In the genomic region with DNA sequence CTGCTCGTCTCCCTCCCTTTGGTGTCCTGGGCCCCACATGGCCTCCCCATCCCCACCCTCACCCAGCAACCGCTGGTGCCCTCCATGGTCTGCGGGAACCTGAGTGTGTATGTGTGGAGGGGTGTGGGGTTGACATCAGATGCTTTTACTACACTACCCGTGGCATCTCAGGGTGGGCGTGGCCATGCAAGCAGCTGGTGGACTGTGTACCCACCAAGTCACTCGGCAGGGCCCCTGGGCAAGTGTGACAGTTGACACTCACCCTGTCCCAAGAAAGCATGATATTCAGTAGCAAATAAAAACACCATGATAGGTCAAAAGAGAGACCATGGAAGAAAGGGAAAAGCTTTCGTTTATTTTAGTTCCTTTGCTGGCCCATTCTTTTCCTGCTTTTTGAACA, we compare ENCODE assay signal across 30 cellular contexts. TPM values are rescaled to one million over a fixed set of nuclear protein-coding genes. Genes with fewer than 3 reads are reported as not detected.
"Had no signal": no experiment of that assay in that cellular context is flagged by ENCODE, and none has a peak within 500 bp of the region (broad histone marks: within the 10 kb centered on the region; RNA-seq: fewer than 3 reads in every experiment).

No MANE protein-coding gene starts in this region.

- H3K27ac ChIP-seq: brain microvascular endothelial cell, coronary artery, dorsolateral prefrontal cortex, esophagus muscularis mucosa, foreskin keratinocyte, gastrocnemius medialis, WERI-Rb-1 had no signal

- H3K27me3 ChIP-seq: brain microvascular endothelial cell, esophagus muscularis mucosa, foreskin keratinocyte had no signal

- DNase-seq: activated B cell treated with CpG ODN at 0.5 μM for 24 hours; activated CD4-positive, alpha-beta T cell treated with anti-CD3 and anti-CD28 coated beads for 48 hours; activated CD4-positive, alpha-beta T cell treated with anti-CD3 and anti-CD28 coated beads, Interleukin-2, amount 50 U/mL, for 1 hour; activated CD4-positive, alpha-beta T cell treated with anti-CD3 and anti-CD28 coated beads, Interleukin-2, amount 50 U/mL, for 48 hours; activated CD8-positive, alpha-beta memory T cell treated with anti-CD3 and anti-CD28 coated beads for 24 hours; activated CD8-positive, alpha-beta T cell treated with anti-CD3 and anti-CD28 coated beads for 36 hours; activated effector memory CD4-positive, alpha-beta T cell treated with Interleukin-2 at 50 U/mL for 16 hours; activated gamma-delta T cell treated with Interleukin-2 at 50 U/mL for 16 hours; activated naive CD4-positive, alpha-beta T cell treated with anti-CD3 and anti-CD28 coated beads, Interleukin-2, amount 50 U/mL, for 16 hours; activated naive CD4-positive, alpha-beta T cell treated with Interleukin-2 at 50 U/mL for 16 hours; activated T-cell treated with anti-CD3 and anti-CD28 coated beads, Interleukin-2, amount 50 U/mL, for 4 hours; amniotic stem cell; anterior cingulate cortex; brain microvascular endothelial cell; dorsolateral prefrontal cortex; effector memory CD8-positive, alpha-beta T cell; erythroblast; foreskin keratinocyte; gastrocnemius medialis; glutamatergic neuron; T-helper 1 cell; T-helper 17 cell; T1000; WERI-Rb-1 had no signal

- H3K4me3 ChIP-seq: coronary artery, dorsolateral prefrontal cortex, esophagus muscularis mucosa, gastrocnemius medialis had no signal

- ATAC-seq: activated CD4-positive, CD25-positive, alpha-beta regulatory T cell treated with anti-CD3 and anti-CD28 coated beads, Interleukin-2, amount 50 U/mL, for 24 hours; activated CD8-positive, alpha-beta T cell treated with anti-CD3 and anti-CD28 coated beads for 36 hours; activated T-cell treated with anti-CD3 and anti-CD28 coated beads, Interleukin-2, amount 50 U/mL, for 4 hours; activated T-helper 17 cell treated with anti-CD3 and anti-CD28 coated beads, Interleukin-2, amount 50 U/mL, for 72 hours; effector memory CD8-positive, alpha-beta T cell; foreskin keratinocyte; gastrocnemius medialis; T-helper 17 cell had no signal

- H3K36me3 ChIP-seq: brain microvascular endothelial cell, esophagus muscularis mucosa, gastrocnemius medialis, WERI-Rb-1 had no signal

- H3K9me3 ChIP-seq: esophagus muscularis mucosa, gastrocnemius medialis had no signal

- H3K4me1 ChIP-seq: gastrocnemius medialis had no signal

RNA-seq across cellular contexts. Expression of a gene that starts 7.4 kb away (rescaled TPM):
- total RNA-seq: activated B cell treated with CpG ODN at 0.5 μM for 24 hours; activated CD8-positive, alpha-beta T cell treated with anti-CD3 and anti-CD28 coated beads for 36 hours; activated T-cell treated with anti-CD3 and anti-CD28 coated beads, Interleukin-2, amount 50 U/mL, for 4 hours; activated T-helper 17 cell treated with anti-CD3 and anti-CD28 coated beads, Interleukin-2, amount 50 U/mL, for 72 hours; bronchial epithelial cell; cardiac septum; foreskin keratinocyte; gastrocnemius medialis; T-helper 17 cell had no signal
